ENCODE assay signal across 16 cellular contexts in the genomic region with DNA sequence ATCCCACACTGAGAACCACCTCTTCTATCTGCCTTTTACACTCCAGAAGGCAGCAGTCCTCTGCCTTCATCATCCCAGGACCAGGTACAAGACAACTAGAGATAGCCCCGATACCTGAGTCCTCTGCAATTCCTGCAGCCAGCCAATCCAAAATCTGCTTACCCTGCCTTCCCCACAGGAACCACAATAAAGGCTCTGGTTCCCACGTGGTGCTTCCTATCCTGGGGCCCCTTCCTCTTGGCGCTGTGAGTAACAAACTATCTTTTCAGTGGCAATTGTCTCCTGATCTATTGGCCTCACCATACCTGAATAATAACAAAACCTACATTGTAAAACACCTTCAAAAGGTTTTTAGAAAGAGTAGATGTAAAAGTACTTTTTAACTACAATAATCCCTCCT.
A peak's percentile ranks its signal among the peaks of the same experiment; 100 is the strongest.
DNase-seq lines count a peak whose midpoint lies in the region; ATAC-seq and TF ChIP-seq lines count a peak whose summit lies in the region.
"Had no signal": no experiment of that assay in that cellular context is flagged by ENCODE, and none has a peak within 500 bp of the region (broad histone marks: within the 10 kb centered on the region; RNA-seq: fewer than 3 reads in every experiment).

No MANE protein-coding gene starts in this region.

- H3K9me3 Mint-ChIP-seq in activated naive CD4-positive, alpha-beta T cell treated with anti-CD3 and anti-CD28 coated beads, Interleukin-2, amount 10 ng/mL, durations not matched to agents 7 days and 5 days, result no peaks in the 10 kb centered on the region

- 83 to 90% (median 85%) methylated on average over 3 of the region's 3 CpGs for WGBS in stomach, 5 donors

- no peaks in the 10 kb centered on the region for H3K27me3 Mint-ChIP-seq in T-helper 17 cell
- no peaks in the 10 kb centered on the region for H3K27me3 Mint-ChIP-seq in activated naive CD4-positive, alpha-beta T cell treated with anti-CD3 and anti-CD28 coated beads, Interleukin-2, amount 10 ng/mL, durations not matched to agents 7 days and 5 days

- no peak for TF ChIP-seq EP300 in stomach (IDR thresholded peaks at IDR 0.05)

- no peak overlapping the region for H3K4me3 ChIP-seq in stomach
- H3K4me3 ChIP-seq: ascending aorta, esophagus muscularis mucosa had no signal

- H3K4me1 ChIP-seq in stomach, result no peaks in the 10 kb centered on the region
- H3K4me1 ChIP-seq: ascending aorta, esophagus muscularis mucosa had no signal

- H3K27ac ChIP-seq in stomach, result no peak overlapping the region
- H3K27ac ChIP-seq: 22Rv1, ascending aorta, esophagus muscularis mucosa had no signal

- no peak for TF ChIP-seq CTCF in stomach (IDR thresholded peaks at IDR 0.05)

- peak overlapping the region; percentile 72 for H3K4me3 Mint-ChIP-seq in T-helper 17 cell
- peak overlapping the region; percentile 11 for H3K4me3 Mint-ChIP-seq in activated naive CD4-positive, alpha-beta T cell treated with anti-CD3 and anti-CD28 coated beads, Interleukin-2, amount 10 ng/mL, durations not matched to agents 7 days and 5 days
- H3K4me3 Mint-ChIP-seq: CD14-positive monocyte had no signal

- intact Hi-C loops in stomach (cut with DNase I; ENCODE audit: low total_unique reads), result no loop called here

- H3K9me3 ChIP-seq in T-helper 17 cell (ENCODE audit: control insufficient read depth, low read length, poor library complexity, severe bottlenecking) (no peaks in the 10 kb centered on the region), stomach (no peaks in the 10 kb centered on the region)
- H3K9me3 ChIP-seq: ascending aorta, esophagus muscularis mucosa had no signal

- peaks cover 11% of the 10 kb centered on the region for H3K36me3 Mint-ChIP-seq in T-helper 17 cell (ENCODE audit: low read depth)
- H3K36me3 Mint-ChIP-seq in activated naive CD4-positive, alpha-beta T cell treated with anti-CD3 and anti-CD28 coated beads, Interleukin-2, amount 10 ng/mL, durations not matched to agents 7 days and 5 days, result peaks cover 30% of the 10 kb centered on the region

- H3K36me3 ChIP-seq in stomach, result peaks cover 9 to 89% (median 73%) of the 10 kb centered on the region in 4 donors

- CTCF ChIA-PET in activated naive CD4-positive, alpha-beta T cell treated with anti-CD3 and anti-CD28 coated beads, Interleukin-2, amount 10 ng/mL, durations not matched to agents 7 days and 5 days (lab: Charles Lee), result no interaction called here

- peak overlapping the region; percentile 90 for H3K27ac Mint-ChIP-seq in T-helper 17 cell
- H3K27ac Mint-ChIP-seq in activated naive CD4-positive, alpha-beta T cell treated with anti-CD3 and anti-CD28 coated beads, Interleukin-2, amount 10 ng/mL, durations not matched to agents 7 days and 5 days, result no peak overlapping the region

- peak; percentile 12 to 20 for DNase-seq in NOMO-1 (lab: John Stamatoyannopoulos, UW; ENCODE audit: unreplicated experiment in 2 of 2)
- no peak for DNase-seq in NOMO-1 treated with dmso at 0.1 percent for 144 hours (lab: John Stamatoyannopoulos, UW; ENCODE audit: unreplicated experiment)
- no peak for DNase-seq in T-helper 17 cell
- DNase-seq in activated naive CD4-positive, alpha-beta T cell treated with anti-CD3 and anti-CD28 coated beads, Interleukin-2, amount 10 ng/mL, durations not matched to agents 7 days and 5 days, result peak; percentile 62
- DNase-seq in stimulated activated CD4-positive, alpha-beta T cell treated with anti-CD3 and anti-CD28 coated beads, Interleukin-15, amount 100 ng/mL, for 48 hours (ENCODE audit: low read depth in 2 of 2), result peak; percentile 9 to 13
- DNase-seq in stomach, result no peak
- DNase-seq in dermis blood vessel endothelial cell, result no peak
- DNase-seq: activated CD8-positive, alpha-beta memory T cell treated with anti-CD3 and anti-CD28 coated beads for 24 hours; cortex of kidney; NCI-H187 treated with DMSO at 0.1 percent for 48 hours; NCI-H524 treated with DMSO at 0.1 percent for 48 hours had no signal

- no peaks in the 10 kb centered on the region for H3K27me3 ChIP-seq in stomach
- H3K27me3 ChIP-seq: ascending aorta, esophagus muscularis mucosa had no signal

- ATAC-seq in T-helper 17 cell (peak; percentile 65), HG02623 (IDR thresholded peaks at IDR 0.05; ENCODE audit: unreplicated experiment) (no peak)

- TF ChIP-seq POLR2A in stomach (IDR thresholded peaks at IDR 0.05), result no peak

- peaks cover 24% of the 10 kb centered on the region for H3K4me1 Mint-ChIP-seq in T-helper 17 cell
- H3K4me1 Mint-ChIP-seq in activated naive CD4-positive, alpha-beta T cell treated with anti-CD3 and anti-CD28 coated beads, Interleukin-2, amount 10 ng/mL, durations not matched to agents 7 days and 5 days, result peaks cover 39% of the 10 kb centered on the region
- H3K4me1 Mint-ChIP-seq: CD14-positive monocyte had no signal

Comparison
In these comparisons a context has a peak if more than half of its experiments do, and no peak if none do; other contexts are left out.
1. DNase-seq: peak in NOMO-1 (2 of 2), activated naive CD4-positive, alpha-beta T cell treated with anti-CD3 and anti-CD28 coated beads, Interleukin-2, amount 10 ng/mL, durations not matched to agents 7 days and 5 days (single experiment) and stimulated activated CD4-positive, alpha-beta T cell treated with anti-CD3 and anti-CD28 coated beads, Interleukin-15, amount 100 ng/mL, for 48 hours (2 of 2); none in NOMO-1 treated with dmso at 0.1 percent for 144 hours (single experiment), T-helper 17 cell (0 of 3), stomach (single experiment) and dermis blood vessel endothelial cell (single experiment).